7 cellular contexts compared by ENCODE assay signal in genomic region chr11:45663486-45664375, GRCh38. TPM values are rescaled to one million over a fixed set of nuclear protein-coding genes. Genes with fewer than 3 reads are reported as not detected.
A peak's percentile ranks its signal among the peaks of the same experiment; 100 is the strongest.
DNase-seq lines count a peak whose midpoint lies in the region; ATAC-seq and TF ChIP-seq lines count a peak whose summit lies in the region.

No MANE protein-coding gene starts in this region.

- peaks cover 37% of the 10 kb centered on the region for H3K27me3 ChIP-seq in DND-41 (ENCODE audit: insufficient read depth, low read length, poor library complexity)
- H3K27me3 ChIP-seq in NT2/D1 (ENCODE audit: insufficient read depth, insufficient read length), result peaks cover 57% of the 10 kb centered on the region
- peaks cover 27 to 31% (median 29%) of the 10 kb centered on the region in 3 donors for H3K27me3 ChIP-seq in gastrocnemius medialis

- no peak overlapping the region for H2AFZ ChIP-seq in DND-41 (ENCODE audit: low read depth, low read length)

- peaks cover 56% of the 10 kb centered on the region for H4K20me1 ChIP-seq in DND-41 (ENCODE audit: insufficient read depth, low read length)

- TF ChIP-seq CTCF in DND-41 (IDR thresholded peaks at IDR 0.05; ENCODE audit: borderline replicate concordance, extremely low read depth, low read length, poor library complexity, severe bottlenecking), result no peak
- no peak for TF ChIP-seq CTCF in fibroblast of villous mesenchyme (IDR thresholded peaks at IDR 0.05; ENCODE audit: insufficient read depth, low read depth, low read length)
- no peak for TF ChIP-seq CTCF in gastrocnemius medialis (IDR thresholded peaks at IDR 0.05 in 4 of 5, conservative IDR thresholded peaks at IDR 0.05 in 1 of 5)

- H3K4me1 ChIP-seq in DND-41 (ENCODE audit: insufficient read depth, low read length), result peaks cover 63% of the 10 kb centered on the region
- H3K4me1 ChIP-seq in NT2/D1 (ENCODE audit: insufficient read depth, insufficient read length), result peaks cover 53% of the 10 kb centered on the region
- peaks cover 9 to 17% of the 10 kb centered on the region in 2 donors for H3K4me1 ChIP-seq in gastrocnemius medialis

- H3K4me3 ChIP-seq in DND-41 (ENCODE audit: low read depth in 1 of 2, low read length in 2 of 2) (peak overlapping the region; percentile 67 to 69; a peak in 3 of 4 replicates), NT2/D1 (ENCODE audit: insufficient read length, low read depth) (peak overlapping the region; percentile 57), fibroblast of villous mesenchyme (ENCODE audit: low read depth, low read length) (peak overlapping the region; percentile 52), gastrocnemius medialis (peak overlapping the region; percentile 61 to 87 (median 72))

- no peak for ATAC-seq in DND-41 (ENCODE audit: insufficient read depth, low read depth)
- no peak for ATAC-seq in gastrocnemius medialis
- no peak for ATAC-seq in HG02970 (IDR thresholded peaks at IDR 0.05; ENCODE audit: low FRiP score, unreplicated experiment)

- H3K9ac ChIP-seq in DND-41 (ENCODE audit: low read depth, low read length), result peak overlapping the region; percentile 63
- peak overlapping the region; percentile 85 for H3K9ac ChIP-seq in NT2/D1 (ENCODE audit: insufficient read length, low read depth)

- TF ChIP-seq POLR2A in gastrocnemius medialis (IDR thresholded peaks at IDR 0.05), result peak in 1 of 2 donors; percentile 24

- peaks cover 3% of the 10 kb centered on the region; the same call in 1 of the 2 replicates for H3K36me3 ChIP-seq in DND-41 (ENCODE audit: insufficient read depth, low read length)
- H3K36me3 ChIP-seq in NT2/D1 (ENCODE audit: insufficient read depth, insufficient read length, low read length), result no peaks in the 10 kb centered on the region
- H3K36me3 ChIP-seq in gastrocnemius medialis, result no peaks in the 10 kb centered on the region

- DNase-seq in DND-41 (no peak), NT2/D1 (ENCODE audit: low read depth, low spot score) (no peak), fibroblast of villous mesenchyme (ENCODE audit: low read depth) (no peak), gastrocnemius medialis (no peak), H4 (ENCODE audit: low spot score) (no peak)
- no peak for DNase-seq in activated CD4-positive, CD25-positive, alpha-beta regulatory T cell (lab: John Stamatoyannopoulos, UW)

- H3K79me2 ChIP-seq in DND-41 (ENCODE audit: insufficient read depth, low read length), result peaks cover 62% of the 10 kb centered on the region

- H3K9me3 ChIP-seq in DND-41 (ENCODE audit: insufficient read depth, low read length, severe bottlenecking) (no peaks in the 10 kb centered on the region), NT2/D1 (ENCODE audit: insufficient read depth, low read length) (no peaks in the 10 kb centered on the region), gastrocnemius medialis (no peaks in the 10 kb centered on the region)

- in situ Hi-C loops in gastrocnemius medialis (cut with MboI; ENCODE audit: low sequenced_read_pairs in 4 of 4), result loop anchor here in 3 of 4 donors (25.0 kb wide), 2 partner anchors 99 to 301 kb away; no protein-coding TSS in a partner anchor

- H3K27ac ChIP-seq in DND-41 (ENCODE audit: low read length) (peak overlapping the region; percentile 62), gastrocnemius medialis (peak overlapping the region in 2 of 4 donors; percentile 60 to 67)

- H3K4me2 ChIP-seq in DND-41 (ENCODE audit: insufficient read depth, low read length), result peak overlapping the region; percentile 87

- intact Hi-C loops in gastrocnemius medialis (cut with DNase I; ENCODE audit: low total_unique reads), result no loop called here

RNA-seq across cellular contexts. Expression of gene CHST1, which starts 1.7 kb away (rescaled TPM):
- total RNA-seq in fibroblast of villous mesenchyme (0.43 and 0.97 TPM in 2 replicates), gastrocnemius medialis (1 to 10 TPM; 4.5 to 5.6 (median 5.0) TPM)
- 0.95 and 2.0 TPM in 2 replicates for total RNA-seq in H4 (2014; rRNA removed; shearing (Covaris generic))
